1 cellular context compared by ENCODE assay signal in the genomic region with DNA sequence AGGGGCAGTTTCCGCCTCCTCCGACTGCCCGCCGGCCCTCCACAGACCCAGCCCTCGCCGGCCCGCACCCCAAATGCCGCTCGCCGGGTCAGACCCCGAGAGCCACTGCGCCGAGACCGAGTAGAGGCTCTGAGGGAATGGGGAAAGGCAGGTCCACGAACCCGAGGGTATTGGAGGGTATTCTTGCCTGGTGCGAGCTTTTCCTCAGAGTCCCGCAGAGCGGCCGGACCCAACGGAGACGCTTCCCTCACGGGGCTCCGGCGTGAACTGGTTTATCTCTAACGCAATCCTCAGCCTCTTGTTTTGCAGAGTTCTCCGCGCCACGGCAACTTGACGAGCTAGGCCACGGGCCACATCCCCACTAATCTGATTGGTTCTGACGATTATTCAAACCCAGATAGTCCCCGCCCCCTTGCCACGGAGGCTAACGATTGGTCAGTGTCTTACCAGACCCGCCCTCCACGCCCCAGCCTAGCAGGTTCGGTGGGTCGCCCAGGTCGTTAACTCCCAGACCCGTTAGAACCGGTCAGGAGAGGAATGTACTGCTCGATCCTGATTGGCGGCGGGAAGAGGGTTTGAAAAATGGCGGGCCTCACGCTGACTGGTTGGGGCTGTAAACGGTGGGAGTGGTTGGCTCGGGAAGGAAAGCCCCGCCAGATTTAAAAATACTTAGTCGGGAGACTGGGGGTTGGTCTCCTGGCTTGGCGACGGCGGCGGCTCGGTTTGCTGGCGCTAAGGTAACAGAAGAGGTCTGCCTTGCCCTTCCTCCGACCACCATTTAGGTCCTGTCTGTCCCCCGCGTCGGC.
TF ChIP-seq lines count a peak whose summit lies in the region.

A gene (minus strand): TSS at position 274 of the 806 bp plus-strand sequence. CDS start 709 bp downstream, outside the sequence.

TF ChIP-seq in HepG2, 621 proteins besides CTCF, POLR2A, EP300 and RAD21 (continued from another document and continues in another):
- TF ChIP-seq ZNF274 (CRISPR knock-in tag; IDR thresholded peaks at IDR 0.05) (peak; percentile 50; the same call in 1 of the 2 replicates), NR2F1 (CRISPR knock-in tag; IDR thresholded peaks at IDR 0.05) (no peak), CENPT (CRISPR knock-in tag; IDR thresholded peaks at IDR 0.05; ENCODE audit: low read depth) (no peak; the same call in 1 of the 2 replicates), ELF3 (CRISPR knock-in tag; IDR thresholded peaks at IDR 0.05) (no peak), SIN3A (IDR thresholded peaks at IDR 0.05; ENCODE audit: borderline replicate concordance, low read depth, low read length) (peak; percentile 54; the same call in 1 of the 2 replicates), ZNF564 (CRISPR knock-in tag; IDR thresholded peaks at IDR 0.05) (no peak; the same call in 1 of the 2 replicates), ZKSCAN8 (CRISPR knock-in tag; IDR thresholded peaks at IDR 0.05; ENCODE audit: borderline replicate concordance) (peak; percentile 32; the same call in 1 of the 2 replicates), ZNF263 (CRISPR knock-in tag; IDR thresholded peaks at IDR 0.05) (no peak), TRIM24 (CRISPR knock-in tag; IDR thresholded peaks at IDR 0.05) (no peak), GZF1 (CRISPR knock-in tag; IDR thresholded peaks at IDR 0.05) (0 out of 2 replicates have a peak, but pooled peaks have one; percentile 49), ZNF652 (CRISPR knock-in tag; IDR thresholded peaks at IDR 0.05; ENCODE audit: borderline replicate concordance, low read depth) (no peak; the same call in 1 of the 2 replicates), HMGA1 (CRISPR knock-in tag; conservative IDR thresholded peaks at IDR 0.05) (no peak), NRL (CRISPR knock-in tag; IDR thresholded peaks at IDR 0.05; ENCODE audit: borderline replicate concordance) (no peak), CCDC6 (CRISPR knock-in tag; IDR thresholded peaks at IDR 0.05) (peak; percentile 100), CHCHD3 (CRISPR knock-in tag; IDR thresholded peaks at IDR 0.05) (peak; percentile 93; the same call in 1 of the 2 replicates), ZNF775 (CRISPR knock-in tag; IDR thresholded peaks at IDR 0.05; ENCODE audit: borderline replicate concordance) (no peak), NFE2L2 (IDR thresholded peaks at IDR 0.05; ENCODE audit: low read length) (no peak), RFX3 (CRISPR knock-in tag; IDR thresholded peaks at IDR 0.05) (no peak), ZNF607 (CRISPR knock-in tag; IDR thresholded peaks at IDR 0.05; ENCODE audit: borderline replicate concordance) (no peak), NFE2 (CRISPR knock-in tag; IDR thresholded peaks at IDR 0.05) (no peak), PHF21A (CRISPR knock-in tag; IDR thresholded peaks at IDR 0.05) (peak; percentile 48; the same call in 1 of the 2 replicates), MXI1 (IDR thresholded peaks at IDR 0.05; ENCODE audit: borderline replicate concordance, low read depth, low read length) (peak; percentile 87; the same call in 2 of the 3 replicates), RNF2 (conservative IDR thresholded peaks at IDR 0.05; ENCODE audit: low read depth) (no peak), FOXJ3 (CRISPR knock-in tag; IDR thresholded peaks at IDR 0.05; ENCODE audit: borderline replicate concordance) (0 out of 2 replicates have a peak, but pooled peaks have one; percentile 30), KLF11 (CRISPR knock-in tag; IDR thresholded peaks at IDR 0.05) (peak; percentile 40; the same call in 1 of the 2 replicates), HNRNPLL (IDR thresholded peaks at IDR 0.05; ENCODE audit: low read depth, low read length, poor library complexity, severe bottlenecking) (peak; percentile 19), HES4 (CRISPR knock-in tag; IDR thresholded peaks at IDR 0.05; ENCODE audit: borderline replicate concordance) (no peak), ZNF326 (CRISPR knock-in tag; IDR thresholded peaks at IDR 0.05; ENCODE audit: borderline replicate concordance) (no peak), ZNF383 (CRISPR knock-in tag; IDR thresholded peaks at IDR 0.05; ENCODE audit: borderline replicate concordance) (no peak), FLYWCH1 (CRISPR knock-in tag; IDR thresholded peaks at IDR 0.05) (peak; percentile 38; the same call in 1 of the 2 replicates)
- TF ChIP-seq, protein P1, sequence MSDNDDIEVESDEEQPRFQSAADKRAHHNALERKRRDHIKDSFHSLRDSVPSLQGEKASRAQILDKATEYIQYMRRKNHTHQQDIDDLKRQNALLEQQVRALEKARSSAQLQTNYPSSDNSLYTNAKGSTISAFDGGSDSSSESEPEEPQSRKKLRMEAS (IDR thresholded peaks at IDR 0.05) = peak; percentile 49
- TF ChIP-seq, protein P2, sequence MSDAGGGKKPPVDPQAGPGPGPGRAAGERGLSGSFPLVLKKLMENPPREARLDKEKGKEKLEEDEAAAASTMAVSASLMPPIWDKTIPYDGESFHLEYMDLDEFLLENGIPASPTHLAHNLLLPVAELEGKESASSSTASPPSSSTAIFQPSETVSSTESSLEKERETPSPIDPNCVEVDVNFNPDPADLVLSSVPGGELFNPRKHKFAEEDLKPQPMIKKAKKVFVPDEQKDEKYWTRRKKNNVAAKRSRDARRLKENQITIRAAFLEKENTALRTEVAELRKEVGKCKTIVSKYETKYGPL (CRISPR knock-in tag; IDR thresholded peaks at IDR 0.05) = 0 out of 2 replicates have a peak, but pooled peaks have one; percentile 51
- TF ChIP-seq, protein P3, sequence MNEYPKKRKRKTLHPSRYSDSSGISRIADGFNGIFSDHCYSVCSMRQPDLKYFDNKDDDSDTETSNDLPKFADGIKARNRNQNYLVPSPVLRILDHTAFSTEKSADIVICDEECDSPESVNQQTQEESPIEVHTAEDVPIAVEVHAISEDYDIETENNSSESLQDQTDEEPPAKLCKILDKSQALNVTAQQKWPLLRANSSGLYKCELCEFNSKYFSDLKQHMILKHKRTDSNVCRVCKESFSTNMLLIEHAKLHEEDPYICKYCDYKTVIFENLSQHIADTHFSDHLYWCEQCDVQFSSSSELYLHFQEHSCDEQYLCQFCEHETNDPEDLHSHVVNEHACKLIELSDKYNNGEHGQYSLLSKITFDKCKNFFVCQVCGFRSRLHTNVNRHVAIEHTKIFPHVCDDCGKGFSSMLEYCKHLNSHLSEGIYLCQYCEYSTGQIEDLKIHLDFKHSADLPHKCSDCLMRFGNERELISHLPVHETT (CRISPR knock-in tag; conservative IDR thresholded peaks at IDR 0.05) = peak; percentile 9; the same call in 1 of the 2 replicates
- TF ChIP-seq, protein P4, sequence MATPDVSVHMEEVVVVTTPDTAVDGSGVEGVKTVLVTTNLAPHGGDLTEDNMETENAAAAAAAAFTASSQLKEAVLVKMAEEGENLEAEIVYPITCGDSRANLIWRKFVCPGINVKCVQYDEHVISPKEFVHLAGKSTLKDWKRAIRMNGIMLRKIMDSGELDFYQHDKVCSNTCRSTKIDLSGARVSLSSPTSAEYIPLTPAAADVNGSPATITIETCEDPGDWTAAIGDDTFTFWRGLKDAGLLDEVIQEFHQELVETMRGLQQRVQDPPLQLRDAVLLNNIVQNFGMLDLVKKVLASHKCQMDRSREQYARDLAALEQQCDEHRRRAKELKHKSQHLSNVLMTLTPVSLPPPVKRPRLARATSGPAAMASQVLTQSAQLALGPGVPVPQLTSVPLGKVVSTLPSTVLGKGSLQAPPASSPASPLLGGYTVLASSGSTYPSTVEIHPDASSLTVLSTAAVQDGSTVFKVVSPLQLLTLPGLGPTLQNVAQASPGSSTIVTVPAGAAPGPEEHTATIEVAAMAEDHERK (CRISPR knock-in tag; IDR thresholded peaks at IDR 0.05; ENCODE audit: low read depth) = 0 out of 2 replicates have a peak, but pooled peaks have one; percentile 24
- TF ChIP-seq, protein P5, sequence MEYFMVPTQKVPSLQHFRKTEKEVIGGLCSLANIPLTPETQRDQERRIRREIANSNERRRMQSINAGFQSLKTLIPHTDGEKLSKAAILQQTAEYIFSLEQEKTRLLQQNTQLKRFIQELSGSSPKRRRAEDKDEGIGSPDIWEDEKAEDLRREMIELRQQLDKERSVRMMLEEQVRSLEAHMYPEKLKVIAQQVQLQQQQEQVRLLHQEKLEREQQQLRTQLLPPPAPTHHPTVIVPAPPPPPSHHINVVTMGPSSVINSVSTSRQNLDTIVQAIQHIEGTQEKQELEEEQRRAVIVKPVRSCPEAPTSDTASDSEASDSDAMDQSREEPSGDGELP (IDR thresholded peaks at IDR 0.05; ENCODE audit: borderline replicate concordance, low read depth) = peak; percentile 34; the same call in 1 of the 2 replicates
- TF ChIP-seq, protein P6, sequence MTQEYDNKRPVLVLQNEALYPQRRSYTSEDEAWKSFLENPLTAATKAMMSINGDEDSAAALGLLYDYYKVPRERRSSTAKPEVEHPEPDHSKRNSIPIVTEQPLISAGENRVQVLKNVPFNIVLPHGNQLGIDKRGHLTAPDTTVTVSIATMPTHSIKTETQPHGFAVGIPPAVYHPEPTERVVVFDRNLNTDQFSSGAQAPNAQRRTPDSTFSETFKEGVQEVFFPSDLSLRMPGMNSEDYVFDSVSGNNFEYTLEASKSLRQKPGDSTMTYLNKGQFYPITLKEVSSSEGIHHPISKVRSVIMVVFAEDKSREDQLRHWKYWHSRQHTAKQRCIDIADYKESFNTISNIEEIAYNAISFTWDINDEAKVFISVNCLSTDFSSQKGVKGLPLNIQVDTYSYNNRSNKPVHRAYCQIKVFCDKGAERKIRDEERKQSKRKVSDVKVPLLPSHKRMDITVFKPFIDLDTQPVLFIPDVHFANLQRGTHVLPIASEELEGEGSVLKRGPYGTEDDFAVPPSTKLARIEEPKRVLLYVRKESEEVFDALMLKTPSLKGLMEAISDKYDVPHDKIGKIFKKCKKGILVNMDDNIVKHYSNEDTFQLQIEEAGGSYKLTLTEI (CRISPR knock-in tag; conservative IDR thresholded peaks at IDR 0.05) = peak; percentile 75; the same call in 1 of the 2 replicates
- TF ChIP-seq, protein P7, sequence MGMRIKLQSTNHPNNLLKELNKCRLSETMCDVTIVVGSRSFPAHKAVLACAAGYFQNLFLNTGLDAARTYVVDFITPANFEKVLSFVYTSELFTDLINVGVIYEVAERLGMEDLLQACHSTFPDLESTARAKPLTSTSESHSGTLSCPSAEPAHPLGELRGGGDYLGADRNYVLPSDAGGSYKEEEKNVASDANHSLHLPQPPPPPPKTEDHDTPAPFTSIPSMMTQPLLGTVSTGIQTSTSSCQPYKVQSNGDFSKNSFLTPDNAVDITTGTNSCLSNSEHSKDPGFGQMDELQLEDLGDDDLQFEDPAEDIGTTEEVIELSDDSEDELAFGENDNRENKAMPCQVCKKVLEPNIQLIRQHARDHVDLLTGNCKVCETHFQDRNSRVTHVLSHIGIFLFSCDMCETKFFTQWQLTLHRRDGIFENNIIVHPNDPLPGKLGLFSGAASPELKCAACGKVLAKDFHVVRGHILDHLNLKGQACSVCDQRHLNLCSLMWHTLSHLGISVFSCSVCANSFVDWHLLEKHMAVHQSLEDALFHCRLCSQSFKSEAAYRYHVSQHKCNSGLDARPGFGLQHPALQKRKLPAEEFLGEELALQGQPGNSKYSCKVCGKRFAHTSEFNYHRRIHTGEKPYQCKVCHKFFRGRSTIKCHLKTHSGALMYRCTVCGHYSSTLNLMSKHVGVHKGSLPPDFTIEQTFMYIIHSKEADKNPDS (CRISPR knock-in tag; IDR thresholded peaks at IDR 0.05) = no peak
- TF ChIP-seq, protein P8, sequence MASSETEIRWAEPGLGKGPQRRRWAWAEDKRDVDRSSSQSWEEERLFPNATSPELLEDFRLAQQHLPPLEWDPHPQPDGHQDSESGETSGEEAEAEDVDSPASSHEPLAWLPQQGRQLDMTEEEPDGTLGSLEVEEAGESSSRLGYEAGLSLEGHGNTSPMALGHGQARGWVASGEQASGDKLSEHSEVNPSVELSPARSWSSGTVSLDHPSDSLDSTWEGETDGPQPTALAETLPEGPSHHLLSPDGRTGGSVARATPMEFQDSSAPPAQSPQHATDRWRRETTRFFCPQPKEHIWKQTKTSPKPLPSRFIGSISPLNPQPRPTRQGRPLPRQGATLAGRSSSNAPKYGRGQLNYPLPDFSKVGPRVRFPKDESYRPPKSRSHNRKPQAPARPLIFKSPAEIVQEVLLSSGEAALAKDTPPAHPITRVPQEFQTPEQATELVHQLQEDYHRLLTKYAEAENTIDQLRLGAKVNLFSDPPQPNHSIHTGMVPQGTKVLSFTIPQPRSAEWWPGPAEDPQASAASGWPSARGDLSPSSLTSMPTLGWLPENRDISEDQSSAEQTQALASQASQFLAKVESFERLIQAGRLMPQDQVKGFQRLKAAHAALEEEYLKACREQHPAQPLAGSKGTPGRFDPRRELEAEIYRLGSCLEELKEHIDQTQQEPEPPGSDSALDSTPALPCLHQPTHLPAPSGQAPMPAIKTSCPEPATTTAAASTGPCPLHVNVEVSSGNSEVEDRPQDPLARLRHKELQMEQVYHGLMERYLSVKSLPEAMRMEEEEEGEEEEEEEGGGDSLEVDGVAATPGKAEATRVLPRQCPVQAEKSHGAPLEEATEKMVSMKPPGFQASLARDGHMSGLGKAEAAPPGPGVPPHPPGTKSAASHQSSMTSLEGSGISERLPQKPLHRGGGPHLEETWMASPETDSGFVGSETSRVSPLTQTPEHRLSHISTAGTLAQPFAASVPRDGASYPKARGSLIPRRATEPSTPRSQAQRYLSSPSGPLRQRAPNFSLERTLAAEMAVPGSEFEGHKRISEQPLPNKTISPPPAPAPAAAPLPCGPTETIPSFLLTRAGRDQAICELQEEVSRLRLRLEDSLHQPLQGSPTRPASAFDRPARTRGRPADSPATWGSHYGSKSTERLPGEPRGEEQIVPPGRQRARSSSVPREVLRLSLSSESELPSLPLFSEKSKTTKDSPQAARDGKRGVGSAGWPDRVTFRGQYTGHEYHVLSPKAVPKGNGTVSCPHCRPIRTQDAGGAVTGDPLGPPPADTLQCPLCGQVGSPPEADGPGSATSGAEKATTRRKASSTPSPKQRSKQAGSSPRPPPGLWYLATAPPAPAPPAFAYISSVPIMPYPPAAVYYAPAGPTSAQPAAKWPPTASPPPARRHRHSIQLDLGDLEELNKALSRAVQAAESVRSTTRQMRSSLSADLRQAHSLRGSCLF (CRISPR knock-in tag; IDR thresholded peaks at IDR 0.05; ENCODE audit: borderline replicate concordance) = no peak
- TF ChIP-seq, protein P9, sequence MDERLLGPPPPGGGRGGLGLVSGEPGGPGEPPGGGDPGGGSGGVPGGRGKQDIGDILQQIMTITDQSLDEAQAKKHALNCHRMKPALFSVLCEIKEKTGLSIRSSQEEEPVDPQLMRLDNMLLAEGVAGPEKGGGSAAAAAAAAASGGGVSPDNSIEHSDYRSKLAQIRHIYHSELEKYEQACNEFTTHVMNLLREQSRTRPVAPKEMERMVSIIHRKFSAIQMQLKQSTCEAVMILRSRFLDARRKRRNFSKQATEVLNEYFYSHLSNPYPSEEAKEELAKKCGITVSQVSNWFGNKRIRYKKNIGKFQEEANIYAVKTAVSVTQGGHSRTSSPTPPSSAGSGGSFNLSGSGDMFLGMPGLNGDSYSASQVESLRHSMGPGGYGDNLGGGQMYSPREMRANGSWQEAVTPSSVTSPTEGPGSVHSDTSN (CRISPR knock-in tag; IDR thresholded peaks at IDR 0.05) = no peak
- TF ChIP-seq, protein P10, sequence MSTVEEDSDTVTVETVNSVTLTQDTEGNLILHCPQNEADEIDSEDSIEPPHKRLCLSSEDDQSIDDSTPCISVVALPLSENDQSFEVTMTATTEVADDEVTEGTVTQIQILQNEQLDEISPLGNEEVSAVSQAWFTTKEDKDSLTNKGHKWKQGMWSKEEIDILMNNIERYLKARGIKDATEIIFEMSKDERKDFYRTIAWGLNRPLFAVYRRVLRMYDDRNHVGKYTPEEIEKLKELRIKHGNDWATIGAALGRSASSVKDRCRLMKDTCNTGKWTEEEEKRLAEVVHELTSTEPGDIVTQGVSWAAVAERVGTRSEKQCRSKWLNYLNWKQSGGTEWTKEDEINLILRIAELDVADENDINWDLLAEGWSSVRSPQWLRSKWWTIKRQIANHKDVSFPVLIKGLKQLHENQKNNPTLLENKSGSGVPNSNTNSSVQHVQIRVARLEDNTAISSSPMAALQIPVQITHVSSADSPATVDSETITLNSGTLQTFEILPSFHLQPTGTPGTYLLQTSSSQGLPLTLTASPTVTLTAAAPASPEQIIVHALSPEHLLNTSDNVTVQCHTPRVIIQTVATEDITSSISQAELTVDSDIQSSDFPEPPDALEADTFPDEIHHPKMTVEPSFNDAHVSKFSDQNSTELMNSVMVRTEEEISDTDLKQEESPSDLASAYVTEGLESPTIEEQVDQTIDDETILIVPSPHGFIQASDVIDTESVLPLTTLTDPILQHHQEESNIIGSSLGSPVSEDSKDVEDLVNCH (CRISPR knock-in tag; IDR thresholded peaks at IDR 0.05) = no peak
